Comparison of ENCODE assay signal across 1 cellular context in genomic region chr15:70504305-70504951, GRCh38.
TF ChIP-seq lines count a peak whose summit lies in the region.

No MANE protein-coding gene starts in this region.

TF ChIP-seq in H1, 55 proteins besides CTCF, POLR2A, EP300 and RAD21 (continued from another document):
- no peak for TF ChIP-seq POU5F1 (IDR thresholded peaks at IDR 0.05; ENCODE audit: low read depth, low read length)
- no peak for TF ChIP-seq BACH1 (IDR thresholded peaks at IDR 0.05; ENCODE audit: low read length)
- no peak for TF ChIP-seq CHD2 (IDR thresholded peaks at IDR 0.05; ENCODE audit: low read length)
- no peak for TF ChIP-seq FOSL1 (IDR thresholded peaks at IDR 0.05; ENCODE audit: insufficient read depth, low read depth, low read length)
- TF ChIP-seq MAX (IDR thresholded peaks at IDR 0.05), result no peak
- TF ChIP-seq SP4 (IDR thresholded peaks at IDR 0.05; ENCODE audit: low read length), result no peak
- TF ChIP-seq TAF1 (IDR thresholded peaks at IDR 0.05; ENCODE audit: low read depth, low read length), result no peak
- TF ChIP-seq ZNF274 (IDR thresholded peaks at IDR 0.05; ENCODE audit: borderline replicate concordance, extremely low read depth, low read length), result no peak
- no peak for TF ChIP-seq YY1 (IDR thresholded peaks at IDR 0.05; ENCODE audit: low read depth, low read length)
- no peak for TF ChIP-seq HDAC6 (IDR thresholded peaks at IDR 0.05; ENCODE audit: low read depth, low read length)
- TF ChIP-seq BCL11A (IDR thresholded peaks at IDR 0.05; ENCODE audit: low read depth in 2 of 2, low read length in 2 of 2), result no peak
- TF ChIP-seq EGR1 (IDR thresholded peaks at IDR 0.05; ENCODE audit: borderline replicate concordance, low read depth, low read length), result no peak
TF ChIP-seq in H1: peak in this region for 0.
